ENCODE assay signal across 21 cellular contexts in the genomic region with DNA sequence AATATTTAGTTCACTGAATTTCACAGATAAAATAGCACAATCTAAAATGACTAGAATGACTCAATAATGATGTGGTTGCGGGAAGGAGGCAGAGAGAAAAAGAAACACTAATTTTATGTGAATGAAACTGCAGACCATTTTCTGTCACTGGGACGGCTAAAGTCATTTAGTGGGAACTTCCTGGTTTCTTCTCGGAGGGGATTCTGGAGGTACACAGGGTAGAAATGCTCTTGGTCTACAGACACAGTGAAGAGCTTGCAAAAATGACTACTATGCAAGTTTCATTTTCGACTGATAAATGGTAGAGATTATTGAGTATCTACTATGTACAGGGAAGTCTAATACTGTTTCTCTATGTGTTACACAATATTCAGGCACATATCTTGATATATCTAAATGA.
DNase-seq lines count a peak whose midpoint lies in the region; ATAC-seq and TF ChIP-seq lines count a peak whose summit lies in the region.
"Had no signal": no experiment of that assay in that cellular context is flagged by ENCODE, and none has a peak within 500 bp of the region (broad histone marks: within the 10 kb centered on the region; RNA-seq: fewer than 3 reads in every experiment).

No MANE protein-coding gene starts in this region.

- no peak overlapping the region for H3K18ac ChIP-seq in H9 (ENCODE audit: insufficient read length, low read depth, low read length)

- CTCF ChIA-PET in activated CD4-positive, alpha-beta T cell treated with anti-CD3 and anti-CD28 coated beads for 36 hours (lab: Charles Lee): interaction anchor here (0.8 to 1.3 kb wide), 3 partner anchors 16 to 71 kb away, joined by 3 read pairs; no protein-coding TSS in a partner anchor
- CTCF ChIA-PET in activated CD4-positive, alpha-beta memory T cell treated with anti-CD3 and anti-CD28 coated beads, Interleukin-2, amount 10 ng/mL, durations not matched to agents 7 days and 5 days (lab: Charles Lee): interaction anchor here (1.2 to 2.8 kb wide), 2 partner anchors 15 to 56 kb away, joined by 3 to 10 read pairs; no protein-coding TSS in a partner anchor
- CTCF ChIA-PET in naive thymus-derived CD4-positive, alpha-beta T cell (lab: Charles Lee): no interaction called here

- no peaks in the 10 kb centered on the region; the same call in 1 of the 2 replicates for H3K4me1 ChIP-seq in H9 (ENCODE audit: insufficient read depth, low read length)
- peaks cover 20 to 69% of the 10 kb centered on the region in 2 donors for H3K4me1 ChIP-seq in naive thymus-derived CD4-positive, alpha-beta T cell (ENCODE audit: control insufficient read depth in 2 of 2, insufficient read depth in 2 of 2, low read length in 2 of 2)

- H3K36me3 Mint-ChIP-seq in activated CD4-positive, alpha-beta T cell treated with anti-CD3 and anti-CD28 coated beads for 36 hours (ENCODE audit: low read depth): peaks cover 9% of the 10 kb centered on the region
- no peaks in the 10 kb centered on the region for H3K36me3 Mint-ChIP-seq in H9 (ENCODE audit: insufficient read depth in 1 of 3, low read depth in 3 of 3)
- peaks cover 11% of the 10 kb centered on the region for H3K36me3 Mint-ChIP-seq in activated CD4-positive, alpha-beta memory T cell treated with anti-CD3 and anti-CD28 coated beads, Interleukin-2, amount 10 ng/mL, durations not matched to agents 7 days and 5 days (ENCODE audit: low read depth)
- H3K36me3 Mint-ChIP-seq in naive thymus-derived CD4-positive, alpha-beta T cell: peaks cover 0 to 35% (median 0%) of the 10 kb centered on the region in 5 donors
- H3K36me3 Mint-ChIP-seq in progenitor cell of endocrine pancreas (ENCODE audit: insufficient read depth): no peaks in the 10 kb centered on the region

- no peak overlapping the region for H2AK5ac ChIP-seq in H9 (ENCODE audit: insufficient read length, low read length)

- no peak overlapping the region for H2BK12ac ChIP-seq in H9 (ENCODE audit: insufficient read length, low read depth, low read length)

- peaks cover 78% of the 10 kb centered on the region for H3K4me1 Mint-ChIP-seq in activated CD4-positive, alpha-beta T cell treated with anti-CD3 and anti-CD28 coated beads for 36 hours
- H3K4me1 Mint-ChIP-seq in H9 (peaks cover 36 to 41% of the 10 kb centered on the region in 2 experiments), progenitor cell of endocrine pancreas (ENCODE audit: low read depth) (peaks cover 16% of the 10 kb centered on the region)
- H3K4me1 Mint-ChIP-seq in activated CD4-positive, alpha-beta memory T cell treated with anti-CD3 and anti-CD28 coated beads, Interleukin-2, amount 10 ng/mL, durations not matched to agents 7 days and 5 days: peaks cover 66% of the 10 kb centered on the region
- H3K4me1 Mint-ChIP-seq in naive thymus-derived CD4-positive, alpha-beta T cell: peaks cover 34 to 90% (median 85%) of the 10 kb centered on the region in 7 donors

- no peak overlapping the region for H4K5ac ChIP-seq in H9 (ENCODE audit: insufficient read length, low read depth, low read length)

- H3K36me3 ChIP-seq in naive thymus-derived CD4-positive, alpha-beta T cell (ENCODE audit: control insufficient read depth in 2 of 3, insufficient read depth in 3 of 3, low read length in 3 of 3): no peaks in the 10 kb centered on the region
- H3K36me3 ChIP-seq: left ventricle myocardium inferior, upper lobe of left lung had no signal

- no peak overlapping the region for H3K4me2 ChIP-seq in H9 (ENCODE audit: insufficient read depth, insufficient read length, low read length)

- no peaks in the 10 kb centered on the region for H3K9me3 Mint-ChIP-seq in activated CD4-positive, alpha-beta T cell treated with anti-CD3 and anti-CD28 coated beads for 36 hours (ENCODE audit: low read depth)
- H3K9me3 Mint-ChIP-seq in H9 (no peaks in the 10 kb centered on the region), progenitor cell of endocrine pancreas (ENCODE audit: low read depth) (no peaks in the 10 kb centered on the region)
- H3K9me3 Mint-ChIP-seq in activated CD4-positive, alpha-beta memory T cell treated with anti-CD3 and anti-CD28 coated beads, Interleukin-2, amount 10 ng/mL, durations not matched to agents 7 days and 5 days: peaks cover 2% of the 10 kb centered on the region
- peaks cover 0 to 11% (median 0%) of the 10 kb centered on the region in 11 donors for H3K9me3 Mint-ChIP-seq in naive thymus-derived CD4-positive, alpha-beta T cell

- H4K20me1 ChIP-seq in H9 (ENCODE audit: control insufficient read depth, insufficient read depth, insufficient read length): no peaks in the 10 kb centered on the region

- no peak overlapping the region for H2AFZ ChIP-seq in H9 (ENCODE audit: low read length)

- no peak overlapping the region for H4K91ac ChIP-seq in H9 (ENCODE audit: insufficient read length, low read depth, low read length)

- ATAC-seq in activated CD4-positive, alpha-beta T cell treated with anti-CD3 and anti-CD28 coated beads for 36 hours: peak; percentile 11
- no peak for ATAC-seq in naive thymus-derived CD4-positive, alpha-beta T cell
- ATAC-seq: psoas muscle had no signal

- no peak overlapping the region for H2BK120ac ChIP-seq in H9 (ENCODE audit: low read depth, low read length, poor library complexity, severe bottlenecking)

- no peak overlapping the region for H3K4ac ChIP-seq in H9 (ENCODE audit: low read depth, low read length)

- no peak overlapping the region for H2BK5ac ChIP-seq in H9 (ENCODE audit: insufficient read length, low read length)

- no peaks in the 10 kb centered on the region for H3K23me2 ChIP-seq in H9 (ENCODE audit: insufficient read length, low read depth, low read length, poor library complexity, severe bottlenecking)

- no peak overlapping the region for H3K27ac ChIP-seq in H9 (ENCODE audit: insufficient read length, low read depth, low read length)
- H3K27ac ChIP-seq in naive thymus-derived CD4-positive, alpha-beta T cell (ENCODE audit: low read depth, low read length): peak overlapping the region; percentile 21
- H3K27ac ChIP-seq: left ventricle myocardium inferior, psoas muscle, upper lobe of left lung had no signal

- WGBS in H9 (ENCODE audit: extremely low coverage, insufficient read length, low lambda C conversion rate): no CpG with 5 or more reads among the region's 4 CpGs

- no peak overlapping the region for H4K8ac ChIP-seq in H9 (replicated peaks; ENCODE audit: insufficient read length, low read depth, low read length)

- H3K23ac ChIP-seq in H9 (ENCODE audit: insufficient read length, low read depth, low read length): no peak overlapping the region

- no peaks in the 10 kb centered on the region for H3K9me3 ChIP-seq in H9 (ENCODE audit: control insufficient read depth, low read depth, low read length)
- H3K9me3 ChIP-seq in naive thymus-derived CD4-positive, alpha-beta T cell (ENCODE audit: control insufficient read depth in 2 of 3, low read length in 3 of 3): no peaks in the 10 kb centered on the region
- H3K9me3 ChIP-seq: left ventricle myocardium inferior, psoas muscle, upper lobe of left lung had no signal

- H3K79me2 ChIP-seq in H9 (ENCODE audit: insufficient read depth, low read length): no peaks in the 10 kb centered on the region

- TF ChIP-seq CTCF in H9 (conservative IDR thresholded peaks at IDR 0.05) (no peak), progenitor cell of endocrine pancreas (IDR thresholded peaks at IDR 0.05; ENCODE audit: unreplicated experiment) (no peak)

- DNase-seq in activated CD4-positive, alpha-beta T cell treated with anti-CD3 and anti-CD28 coated beads for 36 hours: no peak
- DNase-seq in activated CD4-positive, alpha-beta T cell treated with anti-CD3 and anti-CD28 coated beads for 48 hours: no peak
- no peak for DNase-seq in H9
- DNase-seq in activated CD4-positive, alpha-beta memory T cell treated with anti-CD3 and anti-CD28 coated beads, Interleukin-2, amount 10 ng/mL, durations not matched to agents 7 days and 5 days: no peak
- DNase-seq in naive thymus-derived CD4-positive, alpha-beta T cell: no peak
- DNase-seq in amniotic stem cell (lab: John Stamatoyannopoulos, UW): no peak
- DNase-seq in progenitor cell of endocrine pancreas (ENCODE audit: low spot score, unreplicated experiment): no peak
- no peak for DNase-seq in EL
- DNase-seq: 8988T; activated CD4-positive, alpha-beta T cell treated with anti-CD3 and anti-CD28 coated beads, Interleukin-2, amount 50 U/mL, for 4 hours; activated effector memory CD4-positive, alpha-beta T cell treated with Interleukin-2 at 50 U/mL for 16 hours; anterior cingulate cortex; dermis blood vessel endothelial cell; IMR-90; left ventricle myocardium inferior; NCI-H187 treated with DMSO at 0.1 percent for 48 hours; NCI-H748 treated with DMSO at 0.1 percent for 48 hours; psoas muscle; Right ventricle myocardium superior; stimulated activated CD4-positive, alpha-beta T cell treated with anti-CD3 and anti-CD28 coated beads, Interleukin-4, amount 100 ng/mL, for 1 hour; upper lobe of left lung had no signal

- H3K79me1 ChIP-seq in H9 (ENCODE audit: insufficient read depth, low read depth, low read length, poor library complexity, severe bottlenecking): no peaks in the 10 kb centered on the region

- H3K9ac ChIP-seq in H9 (ENCODE audit: extremely low read depth, insufficient read length, low read length): no peak overlapping the region

- H2BK15ac ChIP-seq in H9 (ENCODE audit: low read depth, low read length): no peak overlapping the region

- no peak overlapping the region for H3K56ac ChIP-seq in H9 (ENCODE audit: insufficient read length, low read depth, low read length)

- intact Hi-C loops in activated CD4-positive, alpha-beta T cell treated with anti-CD3 and anti-CD28 coated beads for 36 hours (cut with DNase I, micrococcal nuclease): loop anchor here (5.0 kb wide), 3 partner anchors 110 to 1420 kb away; a partner anchor contains a TSS
- intact Hi-C loops in naive thymus-derived CD4-positive, alpha-beta T cell (cut with micrococcal nuclease): loop anchor here (2.0 to 5.0 kb wide), 4 partner anchors 13 to 535 kb away; a partner anchor contains a TSS

- H3K4me3 ChIP-seq in naive thymus-derived CD4-positive, alpha-beta T cell (ENCODE audit: low read length): no peak overlapping the region
- H3K4me3 ChIP-seq: left ventricle myocardium inferior, psoas muscle, upper lobe of left lung had no signal

- POLR2A ChIA-PET in activated CD4-positive, alpha-beta T cell treated with anti-CD3 and anti-CD28 coated beads for 36 hours (lab: Charles Lee): interaction anchor here (0.5 kb wide), 1 partner anchor 453 kb away, joined by 3 read pairs; no protein-coding TSS in a partner anchor
- POLR2A ChIA-PET in activated CD4-positive, alpha-beta memory T cell treated with anti-CD3 and anti-CD28 coated beads, Interleukin-2, amount 10 ng/mL, durations not matched to agents 7 days and 5 days (lab: Charles Lee): interaction anchor here (0.7 to 5.1 kb wide), 5 partner anchors 15 to 71 kb away, joined by 3 to 54 read pairs (median 3); no protein-coding TSS in a partner anchor
- POLR2A ChIA-PET in naive thymus-derived CD4-positive, alpha-beta T cell (lab: Charles Lee): interaction anchor here (1.1 to 4.3 kb wide), 3 partner anchors 56 to 64 kb away, joined by 3 to 19 read pairs (median 19); a partner anchor contains a TSS

- no peak overlapping the region for H2BK20ac ChIP-seq in H9 (ENCODE audit: low read depth, low read length, poor library complexity, severe bottlenecking)

- peak overlapping the region; percentile 76 for H3T11ph ChIP-seq in H9 (ENCODE audit: low read length)

- H3K14ac ChIP-seq in H9 (ENCODE audit: insufficient read depth, low read length): no peak overlapping the region

- H3K4me3 Mint-ChIP-seq in activated CD4-positive, alpha-beta T cell treated with anti-CD3 and anti-CD28 coated beads for 36 hours: peak overlapping the region; percentile 34
- H3K4me3 Mint-ChIP-seq in H9: no peak overlapping the region
- H3K4me3 Mint-ChIP-seq in activated CD4-positive, alpha-beta memory T cell treated with anti-CD3 and anti-CD28 coated beads, Interleukin-2, amount 10 ng/mL, durations not matched to agents 7 days and 5 days: peak overlapping the region; percentile 27
- peak overlapping the region in 9 of 10 donors; percentile 8 to 73 (median 56) for H3K4me3 Mint-ChIP-seq in naive thymus-derived CD4-positive, alpha-beta T cell
- H3K4me3 Mint-ChIP-seq in progenitor cell of endocrine pancreas (ENCODE audit: low read depth): no peak overlapping the region

- H3K27ac Mint-ChIP-seq in activated CD4-positive, alpha-beta T cell treated with anti-CD3 and anti-CD28 coated beads for 36 hours: peak overlapping the region; percentile 72
- peak overlapping the region; percentile 5 to 76 (median 57); a peak in 5 of 7 replicates for H3K27ac Mint-ChIP-seq in H9
- H3K27ac Mint-ChIP-seq in activated CD4-positive, alpha-beta memory T cell treated with anti-CD3 and anti-CD28 coated beads, Interleukin-2, amount 10 ng/mL, durations not matched to agents 7 days and 5 days: peak overlapping the region; percentile 83
- peak overlapping the region; percentile 75 to 98 (median 90) for H3K27ac Mint-ChIP-seq in naive thymus-derived CD4-positive, alpha-beta T cell
- no peak overlapping the region for H3K27ac Mint-ChIP-seq in progenitor cell of endocrine pancreas

- H3K27me3 ChIP-seq in H9 (ENCODE audit: insufficient read depth, low read length): no peaks in the 10 kb centered on the region
- no peaks in the 10 kb centered on the region for H3K27me3 ChIP-seq in naive thymus-derived CD4-positive, alpha-beta T cell (ENCODE audit: control insufficient read depth in 2 of 2, insufficient read depth in 2 of 2, low read length in 2 of 2)
- H3K27me3 ChIP-seq: upper lobe of left lung had no signal

- no peaks in the 10 kb centered on the region for H3K27me3 Mint-ChIP-seq in activated CD4-positive, alpha-beta T cell treated with anti-CD3 and anti-CD28 coated beads for 36 hours
- no peaks in the 10 kb centered on the region for H3K27me3 Mint-ChIP-seq in H9 (ENCODE audit: low read depth)
- no peaks in the 10 kb centered on the region for H3K27me3 Mint-ChIP-seq in activated CD4-positive, alpha-beta memory T cell treated with anti-CD3 and anti-CD28 coated beads, Interleukin-2, amount 10 ng/mL, durations not matched to agents 7 days and 5 days
- no peaks in the 10 kb centered on the region for H3K27me3 Mint-ChIP-seq in naive thymus-derived CD4-positive, alpha-beta T cell
- H3K27me3 Mint-ChIP-seq in progenitor cell of endocrine pancreas: no peaks in the 10 kb centered on the region

Comparison
In these comparisons a context has a peak if more than half of its experiments do, and no peak if none do; other contexts are left out.
1. H3K4me3 Mint-ChIP-seq: peak in activated CD4-positive, alpha-beta T cell treated with anti-CD3 and anti-CD28 coated beads for 36 hours (single experiment), activated CD4-positive, alpha-beta memory T cell treated with anti-CD3 and anti-CD28 coated beads, Interleukin-2, amount 10 ng/mL, durations not matched to agents 7 days and 5 days (single experiment) and naive thymus-derived CD4-positive, alpha-beta T cell (9 of 10); none in H9 (0 of 2) and progenitor cell of endocrine pancreas (single experiment).